ENCODE assay signal across 15 cellular contexts in the genomic region with DNA sequence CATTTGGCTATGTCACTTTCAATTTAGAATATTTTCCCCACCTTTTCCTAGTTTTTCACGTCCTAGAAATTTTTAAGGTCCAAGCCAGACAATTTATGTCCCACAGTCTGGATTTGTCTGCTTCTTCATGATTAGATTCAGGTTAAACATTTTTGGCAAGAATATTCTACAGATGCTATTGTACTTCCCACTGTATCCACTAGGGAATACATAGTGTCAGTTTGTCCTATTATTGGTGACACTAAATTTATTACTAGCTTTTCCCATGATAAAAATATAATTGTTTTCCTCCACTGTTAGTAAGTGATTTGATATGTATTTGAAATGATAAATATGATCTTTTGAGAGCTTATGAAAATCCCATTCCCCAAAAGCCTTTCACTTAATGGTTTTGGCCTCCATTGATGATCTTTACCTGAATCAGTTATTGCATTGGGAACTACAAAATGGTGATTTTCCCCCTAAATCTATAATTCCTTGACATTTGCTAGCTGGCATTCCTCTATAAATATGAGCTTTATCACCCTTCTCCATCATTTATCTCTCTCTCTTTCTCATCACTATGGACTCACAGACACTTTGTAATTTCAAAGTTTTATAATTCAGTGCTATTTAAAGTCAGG. TPM values are rescaled to one million over a fixed set of nuclear protein-coding genes. Genes with fewer than 3 reads are reported as not detected.
A peak's percentile ranks its signal among the peaks of the same experiment; 100 is the strongest.
DNase-seq lines count a peak whose midpoint lies in the region; ATAC-seq, FAIRE-seq and TF ChIP-seq lines count a peak whose summit lies in the region.
"Had no signal": no experiment of that assay in that cellular context is flagged by ENCODE, and none has a peak within 500 bp of the region (broad histone marks: within the 10 kb centered on the region; RNA-seq: fewer than 3 reads in every experiment).

No MANE protein-coding gene starts in this region.

- no peak overlapping the region for H2AFZ ChIP-seq in astrocyte (ENCODE audit: low read depth, low read length)

- H3K4me3 Mint-ChIP-seq in HFFc6 (no peak overlapping the region), astrocyte (ENCODE audit: unreplicated experiment) (no peak overlapping the region)
- H3K4me3 Mint-ChIP-seq: activated naive CD4-positive, alpha-beta T cell treated with anti-CD3 and anti-CD28 coated beads for 36 hours; naive thymus-derived CD4-positive, alpha-beta T cell had no signal

- H3K27ac ChIP-seq in astrocyte (ENCODE audit: low read depth, low read length), result no peak overlapping the region
- H3K27ac ChIP-seq in left lung, result no peak overlapping the region
- H3K27ac ChIP-seq: SJSA1 had no signal

- H3K9me3 Mint-ChIP-seq in HFFc6 (no peaks in the 10 kb centered on the region), astrocyte (ENCODE audit: unreplicated experiment) (no peaks in the 10 kb centered on the region)
- H3K9me3 Mint-ChIP-seq: activated naive CD4-positive, alpha-beta T cell treated with anti-CD3 and anti-CD28 coated beads for 36 hours; naive thymus-derived CD4-positive, alpha-beta T cell had no signal

- H3K4me1 ChIP-seq in astrocyte (ENCODE audit: insufficient read depth, low read length), result no peaks in the 10 kb centered on the region
- no peaks in the 10 kb centered on the region for H3K4me1 ChIP-seq in left lung
- H3K4me1 ChIP-seq: SJSA1 had no signal

- in situ Hi-C loops in GM13976 (cut with MboI; ENCODE audit: low sequenced_read_pairs, unreplicated experiment), result no loop called here

- no peaks in the 10 kb centered on the region for H3K27me3 ChIP-seq in astrocyte (ENCODE audit: insufficient read depth, low read length)
- no peaks in the 10 kb centered on the region for H3K27me3 ChIP-seq in left lung
- H3K27me3 ChIP-seq: SJSA1 had no signal

- H3K9ac ChIP-seq in astrocyte (ENCODE audit: low read length), result no peak overlapping the region

- DNase-seq in AG10803 (ENCODE audit: low read depth) (no peak), HFFc6 (peak; percentile 21), astrocyte (ENCODE audit: low read depth) (no peak), left lung (no peak), GM13976 (ENCODE audit: low spot score) (no peak)
- no peak for DNase-seq in stimulated activated CD4-positive, alpha-beta T cell treated with anti-CD3 and anti-CD28 coated beads, Interleukin-4, amount 100 ng/mL, for 1 hour
- DNase-seq: activated CD4-positive, alpha-beta T cell treated with anti-CD3 and anti-CD28 coated beads, Interleukin-2, amount 50 U/mL, for 1 hour; activated naive CD4-positive, alpha-beta T cell treated with anti-CD3 and anti-CD28 coated beads for 36 hours; COR-L47; naive thymus-derived CD4-positive, alpha-beta T cell; stimulated activated CD4-positive, alpha-beta T cell treated with anti-CD3 and anti-CD28 coated beads, Interleukin-15, amount 100 ng/mL, for 24 hours; stimulated activated naive CD4-positive, alpha-beta T cell treated with Interleukin-2 at 50 U/mL for 16 hours had no signal

- no peaks in the 10 kb centered on the region for H3K36me3 ChIP-seq in astrocyte (ENCODE audit: insufficient read depth, low read length)
- no peaks in the 10 kb centered on the region for H3K36me3 ChIP-seq in left lung
- H3K36me3 ChIP-seq: SJSA1 had no signal

- H4K20me1 ChIP-seq in astrocyte (ENCODE audit: insufficient read depth, low read length), result no peaks in the 10 kb centered on the region

- intact Hi-C loops in left lung (cut with DNase I), result no loop called here

- no peak for FAIRE-seq in astrocyte (lab: Jason Lieb, UNC)

- no peak overlapping the region for H3K4me2 ChIP-seq in astrocyte (ENCODE audit: low read length)

- TF ChIP-seq CTCF in AG10803 (conservative IDR thresholded peaks at IDR 0.05; ENCODE audit: low read length), result peak; percentile 42
- TF ChIP-seq CTCF in HFFc6 (IDR thresholded peaks at IDR 0.05), result peak; percentile 80
- peak; percentile 40 for TF ChIP-seq CTCF in astrocyte (IDR thresholded peaks at IDR 0.05; ENCODE audit: insufficient read depth, low read depth, low read length)
- peak; percentile 20 to 28 for TF ChIP-seq CTCF in left lung (IDR thresholded peaks at IDR 0.05)
- TF ChIP-seq CTCF in GM13976 (IDR thresholded peaks at IDR 0.05; ENCODE audit: borderline replicate concordance, control extremely low read depth, extremely low read depth, insufficient read depth, missing control alignments), result no peak

- H3K27ac Mint-ChIP-seq in HFFc6 (no peak overlapping the region), astrocyte (ENCODE audit: unreplicated experiment) (peak overlapping the region; percentile 38)
- H3K27ac Mint-ChIP-seq: activated naive CD4-positive, alpha-beta T cell treated with anti-CD3 and anti-CD28 coated beads for 36 hours had no signal

- H3K36me3 Mint-ChIP-seq in HFFc6 (ENCODE audit: low read depth) (no peaks in the 10 kb centered on the region), astrocyte (ENCODE audit: low read depth, unreplicated experiment) (no peaks in the 10 kb centered on the region)
- H3K36me3 Mint-ChIP-seq: naive thymus-derived CD4-positive, alpha-beta T cell had no signal

- no peaks in the 10 kb centered on the region for H3K9me3 ChIP-seq in astrocyte (ENCODE audit: insufficient read depth, low read depth, low read length)
- no peaks in the 10 kb centered on the region for H3K9me3 ChIP-seq in left lung
- H3K9me3 ChIP-seq: SJSA1 had no signal

- ATAC-seq in left lung (no peak), HG02678 (IDR thresholded peaks at IDR 0.05; ENCODE audit: unreplicated experiment) (no peak), GM19455 (IDR thresholded peaks at IDR 0.05; ENCODE audit: unreplicated experiment) (no peak)
- ATAC-seq: naive thymus-derived CD4-positive, alpha-beta T cell had no signal

- H3K27me3 Mint-ChIP-seq in HFFc6 (ENCODE audit: insufficient read depth), result no peaks in the 10 kb centered on the region; the same call in 1 of the 2 replicates
- peaks cover 2% of the 10 kb centered on the region for H3K27me3 Mint-ChIP-seq in astrocyte (ENCODE audit: low read depth, unreplicated experiment)

- no peak overlapping the region for H3K4me3 ChIP-seq in AG10803 (ENCODE audit: low read length)
- no peak overlapping the region for H3K4me3 ChIP-seq in astrocyte (ENCODE audit: insufficient read depth, low read depth, low read length)
- no peak overlapping the region for H3K4me3 ChIP-seq in left lung
- H3K4me3 ChIP-seq: SJSA1 had no signal

- H3K79me2 ChIP-seq in astrocyte (ENCODE audit: insufficient read depth, low read length), result no peaks in the 10 kb centered on the region

- no peaks in the 10 kb centered on the region for H3K4me1 Mint-ChIP-seq in HFFc6 (ENCODE audit: low read depth)
- no peaks in the 10 kb centered on the region for H3K4me1 Mint-ChIP-seq in astrocyte (ENCODE audit: low read depth, unreplicated experiment)
- H3K4me1 Mint-ChIP-seq: naive thymus-derived CD4-positive, alpha-beta T cell had no signal

RNA-seq across cellular contexts. Expression of gene ARL14, which starts 8.3 kb away (rescaled TPM):
- under 1 TPM in 3 of 6 experiments, not detected in 3; 0.14 to 0.22 (median 0.17) TPM for total RNA-seq in HFFc6 (2021; fragmentation: NEBNext Ultra II Directional; extraction: Animal tissue kit (Norgen Biotek cat#: 25700))
- total RNA-seq in astrocyte, result 0.16 and 0.22 TPM in 2 replicates
- total RNA-seq in left lung, result not detected
- total RNA-seq: activated naive CD4-positive, alpha-beta T cell treated with anti-CD3 and anti-CD28 coated beads for 36 hours; naive thymus-derived CD4-positive, alpha-beta T cell; SJSA1 had no signal
